27 cellular contexts compared by ENCODE assay signal in genomic region chr6:24599179-24599578, GRCh38. TPM values are rescaled to one million over a fixed set of nuclear protein-coding genes. Genes with fewer than 3 reads are reported as not detected.
"Had no signal": no experiment of that assay in that cellular context is flagged by ENCODE, and none has a peak within 500 bp of the region (broad histone marks: within the 10 kb centered on the region; RNA-seq: fewer than 3 reads in every experiment).

No MANE protein-coding gene starts in this region.

- H3K27me3 Mint-ChIP-seq: dendritic cell treated with granulocyte-macrophage colony-stimulating factor and Interleukin-4, amounts not matched to agents 40 ng/mL and 50 ng/mL, for 4 days had no signal

- DNase-seq: colonic mucosa; cortex of kidney; dermis blood vessel endothelial cell; dorsolateral prefrontal cortex; effector CD4-positive, alpha-beta T cell; effector CD8-positive, alpha-beta T cell; effector memory CD4-positive, alpha-beta T cell; effector memory CD8-positive, alpha-beta T cell; endodermal cell; erythroblast; esophagus squamous epithelium; foreskin fibroblast; foreskin keratinocyte; foreskin melanocyte; gastrocnemius medialis; glutamatergic neuron; head of caudate nucleus; heart left ventricle; heart right ventricle had no signal

- H3K27ac Mint-ChIP-seq: dendritic cell treated with granulocyte-macrophage colony-stimulating factor and Interleukin-4, amounts not matched to agents 40 ng/mL and 50 ng/mL, for 4 days; effector memory CD8-positive, alpha-beta T cell; endodermal cell had no signal

- H3K4me3 ChIP-seq: colonic mucosa, coronary artery, dorsolateral prefrontal cortex, esophagus muscularis mucosa, esophagus squamous epithelium, gastrocnemius medialis, gastroesophageal sphincter, heart left ventricle, heart right ventricle had no signal

- H3K27me3 ChIP-seq: colonic mucosa, dorsolateral prefrontal cortex, esophagus muscularis mucosa, foreskin keratinocyte, gastrocnemius medialis, heart left ventricle, heart right ventricle had no signal

- H3K9me3 Mint-ChIP-seq: dendritic cell treated with granulocyte-macrophage colony-stimulating factor and Interleukin-4, amounts not matched to agents 40 ng/mL and 50 ng/mL, for 4 days; effector memory CD8-positive, alpha-beta T cell; endodermal cell had no signal

- H3K4me3 Mint-ChIP-seq: dendritic cell treated with granulocyte-macrophage colony-stimulating factor and Interleukin-4, amounts not matched to agents 40 ng/mL and 50 ng/mL, for 4 days; effector memory CD8-positive, alpha-beta T cell; endodermal cell had no signal

- H3K9me3 ChIP-seq: colonic mucosa, esophagus muscularis mucosa, esophagus squamous epithelium, gastrocnemius medialis, gastroesophageal sphincter, heart left ventricle, heart right ventricle had no signal

- H3K27ac ChIP-seq: colonic mucosa, coronary artery, epithelial cell of prostate, esophagus muscularis mucosa, esophagus squamous epithelium, foreskin keratinocyte, gastrocnemius medialis, gastroesophageal sphincter, heart left ventricle, heart right ventricle had no signal

- H3K36me3 ChIP-seq: colonic mucosa, esophagus muscularis mucosa, esophagus squamous epithelium, gastrocnemius medialis, gastroesophageal sphincter, heart left ventricle, heart right ventricle had no signal

- H3K4me1 ChIP-seq: colonic mucosa, esophagus muscularis mucosa, esophagus squamous epithelium, foreskin keratinocyte, gastrocnemius medialis, gastroesophageal sphincter, heart left ventricle, heart right ventricle had no signal

RNA-seq across cellular contexts. Expression of gene KIAA0319, which starts 46.8 kb away (rescaled TPM):
- total RNA-seq: dermis blood vessel endothelial cell, esophagus mucosa, fibroblast of villous mesenchyme, foreskin keratinocyte, gastrocnemius medialis, glomerular endothelial cell had no signal
- polyA plus RNA-seq: foreskin keratinocyte, heart left ventricle, heart right ventricle had no signal
